In the genomic region with DNA sequence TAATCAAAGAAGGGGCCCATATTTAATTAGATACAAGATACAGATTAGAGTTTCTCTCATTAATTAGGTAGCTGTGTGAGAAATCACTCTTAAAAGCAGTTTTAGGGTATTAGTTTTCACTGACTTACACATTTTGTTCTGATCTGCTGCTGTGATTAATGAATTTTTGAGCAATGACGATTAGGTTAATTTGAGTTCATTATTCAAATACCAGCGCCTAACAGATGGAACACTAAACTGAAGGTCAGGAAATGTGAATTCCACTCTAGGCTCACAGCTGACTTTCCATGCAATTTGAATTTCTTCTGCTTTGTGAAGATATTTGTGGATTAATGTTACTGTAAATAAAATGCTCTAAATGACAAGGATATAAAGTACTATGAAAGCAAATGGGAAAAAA, we compare ENCODE assay signal across 18 cellular contexts.
DNase-seq lines count a peak whose midpoint lies in the region; ATAC-seq, FAIRE-seq and TF ChIP-seq lines count a peak whose summit lies in the region.
"Had no signal": no experiment of that assay in that cellular context is flagged by ENCODE, and none has a peak within 500 bp of the region (broad histone marks: within the 10 kb centered on the region; RNA-seq: fewer than 3 reads in every experiment).

No MANE protein-coding gene starts in this region.

- ATAC-seq in HG03354 (IDR thresholded peaks at IDR 0.05; ENCODE audit: poor library complexity, severe bottlenecking, unreplicated experiment), result no peak
- ATAC-seq: lower lobe of right lung, right cardiac atrium had no signal

- H3K4me2 ChIP-seq in endothelial cell of umbilical vein (ENCODE audit: insufficient read depth, low read length), result peak overlapping the region; percentile 21
- H3K4me2 ChIP-seq in neural cell (ENCODE audit: low read length), result peak overlapping the region; percentile 6

- H4K20me1 ChIP-seq in endothelial cell of umbilical vein (replicated peaks; ENCODE audit: control insufficient read depth, extremely low read depth, insufficient read depth, low read length) (no peaks in the 10 kb centered on the region), neural cell (ENCODE audit: insufficient read depth) (no peaks in the 10 kb centered on the region)

- TF ChIP-seq RAD21 in neural cell (conservative IDR thresholded peaks at IDR 0.05), result no peak

- no peaks in the 10 kb centered on the region for H3F3A ChIP-seq in neural cell (ENCODE audit: insufficient read depth, low read length, poor library complexity, severe bottlenecking)

- TF ChIP-seq POLR2A in endothelial cell of umbilical vein (IDR thresholded peaks at IDR 0.05; ENCODE audit: low read depth, low read length), result no peak
- TF ChIP-seq POLR2A in uterus (IDR thresholded peaks at IDR 0.05), result no peak

- no peaks in the 10 kb centered on the region for H3K79me2 ChIP-seq in endothelial cell of umbilical vein (ENCODE audit: control insufficient read depth, insufficient read depth, low read length)
- no peaks in the 10 kb centered on the region for H3K79me2 ChIP-seq in neural cell (replicated peaks; ENCODE audit: insufficient read depth, low read length)

- intact Hi-C loops in endothelial cell of umbilical vein (cut with micrococcal nuclease), result no loop called here
- intact Hi-C loops in uterus (cut with DNase I; ENCODE audit: low total_unique reads), result no loop called here

- H3K36me3 ChIP-seq in endothelial cell of umbilical vein (ENCODE audit: control insufficient read depth in 2 of 2, extremely low read depth in 1 of 2, insufficient read depth in 2 of 2, low read length in 2 of 2), result no peaks in the 10 kb centered on the region
- no peaks in the 10 kb centered on the region for H3K36me3 ChIP-seq in neural cell (ENCODE audit: insufficient read depth, low read length)
- no peaks in the 10 kb centered on the region for H3K36me3 ChIP-seq in uterus
- H3K36me3 ChIP-seq: lower lobe of right lung, SJSA1 had no signal

- H2AFZ ChIP-seq in endothelial cell of umbilical vein (ENCODE audit: low read depth, low read length), result peak overlapping the region; percentile 36
- H2AFZ ChIP-seq in neural cell (ENCODE audit: low read depth, low read length), result no peak overlapping the region

- H3K27ac ChIP-seq in endothelial cell of umbilical vein (ENCODE audit: insufficient read depth, low read depth, low read length) (peak overlapping the region; percentile 11), neural cell (ENCODE audit: low read length) (peak overlapping the region; percentile 98), uterus (no peak overlapping the region), substantia nigra (ENCODE audit: low read depth, low read length, poor library complexity, severe bottlenecking) (no peak overlapping the region)
- H3K27ac ChIP-seq: lower lobe of right lung, SJSA1 had no signal

- FAIRE-seq in endothelial cell of umbilical vein (lab: Jason Lieb, UNC), result no peak
- FAIRE-seq: frontal cortex had no signal

- TF ChIP-seq CTCF in endothelial cell of umbilical vein (IDR thresholded peaks at IDR 0.05; ENCODE audit: extremely low read depth in 1 of 2, insufficient read depth in 1 of 2, low read depth in 1 of 2, low read length in 2 of 2) (no peak), neural cell (IDR thresholded peaks at IDR 0.05; ENCODE audit: poor library complexity, severe bottlenecking) (no peak), uterus (IDR thresholded peaks at IDR 0.05) (no peak)

- no peaks in the 10 kb centered on the region for H3K9me3 ChIP-seq in endothelial cell of umbilical vein (replicated peaks; ENCODE audit: control insufficient read depth, insufficient read depth, low read length)
- H3K9me3 ChIP-seq in neural cell (ENCODE audit: low read length), result no peaks in the 10 kb centered on the region
- H3K9me3 ChIP-seq in uterus, result no peaks in the 10 kb centered on the region
- H3K9me3 ChIP-seq: lower lobe of right lung, SJSA1 had no signal

- POLR2A ChIA-PET in endothelial cell of umbilical vein (lab: Charles Lee), result no interaction called here

- H3K9ac ChIP-seq in endothelial cell of umbilical vein (replicated peaks; ENCODE audit: extremely low read depth, insufficient read depth, low read length), result no peak overlapping the region
- H3K9ac ChIP-seq in neural cell (ENCODE audit: low read length), result peak overlapping the region; percentile 74

- H3K4me3 ChIP-seq in endothelial cell of umbilical vein (replicated peaks in 1 of 3; ENCODE audit: insufficient read depth in 1 of 3, low read depth in 1 of 3, low read length in 3 of 3) (no peak overlapping the region), neural cell (ENCODE audit: low read length) (no peak overlapping the region), uterus (no peak overlapping the region)
- H3K4me3 ChIP-seq: lower lobe of right lung, SJSA1 had no signal

- H3K27me3 ChIP-seq in endothelial cell of umbilical vein (ENCODE audit: control insufficient read depth in 2 of 2, insufficient read depth in 2 of 2, low read length in 2 of 2) (no peaks in the 10 kb centered on the region), neural cell (ENCODE audit: insufficient read depth, low read depth, low read length) (no peaks in the 10 kb centered on the region), uterus (no peaks in the 10 kb centered on the region)
- H3K27me3 ChIP-seq: SJSA1 had no signal

- no TSS peak for BruUV-seq in endothelial cell of umbilical vein (replicated peaks; lab: Mats Ljungman, UMichigan)

- TF ChIP-seq EP300 in neural cell (conservative IDR thresholded peaks at IDR 0.05; ENCODE audit: poor library complexity, severe bottlenecking), result no peak

- DNase-seq in ELR (ENCODE audit: low read depth), result peak; percentile 8
- DNase-seq in NCI-H446 treated with DMSO at 0.1 percent for 48 hours (lab: John Stamatoyannopoulos, UW), result peak; percentile 46
- DNase-seq in endothelial cell of umbilical vein (ENCODE audit: low read depth, low spot score), result peak; percentile 73
- no peak for DNase-seq in activated naive CD4-positive, alpha-beta T cell treated with anti-CD3 and anti-CD28 coated beads, Interleukin-2, amount 50 U/mL, for 16 hours
- DNase-seq in uterus, result no peak
- DNase-seq in substantia nigra (lab: John Stamatoyannopoulos, UW), result no peak
- DNase-seq: activated naive CD8-positive, alpha-beta T cell treated with anti-CD3 and anti-CD28 coated beads for 36 hours; activated T-cell treated with anti-CD3 and anti-CD28 coated beads, Interleukin-2, amount 50 U/mL, for 1 hour; effector memory CD4-positive, alpha-beta T cell; KG1; lower lobe of right lung; naive B cell; NCI-H146; right cardiac atrium had no signal

- no peaks in the 10 kb centered on the region for H3K9me1 ChIP-seq in endothelial cell of umbilical vein (replicated peaks; ENCODE audit: control insufficient read depth, extremely low read depth, insufficient read depth, low read length)

- H3K4me1 ChIP-seq in endothelial cell of umbilical vein (ENCODE audit: control insufficient read depth, extremely low read depth, insufficient read depth, low read length) (peaks cover 11% of the 10 kb centered on the region), uterus (no peaks in the 10 kb centered on the region)
- H3K4me1 ChIP-seq: lower lobe of right lung, SJSA1 had no signal

- H3K9me2 ChIP-seq in neural cell (ENCODE audit: insufficient read depth, low read length), result no peaks in the 10 kb centered on the region

- dilution Hi-C loops in endothelial cell of umbilical vein (cut with MboI; ENCODE audit: extremely low pct_ligation_motif_present, low sequenced_read_pairs), result loop anchor here (25.0 kb wide), 1 partner anchor 448 kb away; a partner anchor contains a TSS

- CTCF ChIA-PET in endothelial cell of umbilical vein (lab: Charles Lee), result interaction anchor here (1.2 to 2.6 kb wide), 4 partner anchors 23 to 448 kb away, joined by 3 to 9 read pairs (median 5); no protein-coding TSS in a partner anchor

TF ChIP-seq in endothelial cell of umbilical vein, 7 proteins besides CTCF, POLR2A, EP300 and RAD21:
- TF ChIP-seq JUN (IDR thresholded peaks at IDR 0.05; ENCODE audit: borderline replicate concordance, insufficient read depth, insufficient read length, low read depth), result peak; percentile 12
- no peak for TF ChIP-seq FOS (IDR thresholded peaks at IDR 0.05; ENCODE audit: borderline replicate concordance, insufficient read depth, low read length)
- no peak for TF ChIP-seq EZH2 (IDR thresholded peaks at IDR 0.05; ENCODE audit: borderline replicate concordance, low read depth, low read length, severe bottlenecking)

TF ChIP-seq in neural cell, 6 proteins besides CTCF, POLR2A, EP300 and RAD21:
- no peak for TF ChIP-seq TAF1 (IDR thresholded peaks at IDR 0.05; ENCODE audit: low read depth)
- TF ChIP-seq MXI1 (conservative IDR thresholded peaks at IDR 0.05; ENCODE audit: poor library complexity, severe bottlenecking), result no peak
- TF ChIP-seq, protein P1, sequence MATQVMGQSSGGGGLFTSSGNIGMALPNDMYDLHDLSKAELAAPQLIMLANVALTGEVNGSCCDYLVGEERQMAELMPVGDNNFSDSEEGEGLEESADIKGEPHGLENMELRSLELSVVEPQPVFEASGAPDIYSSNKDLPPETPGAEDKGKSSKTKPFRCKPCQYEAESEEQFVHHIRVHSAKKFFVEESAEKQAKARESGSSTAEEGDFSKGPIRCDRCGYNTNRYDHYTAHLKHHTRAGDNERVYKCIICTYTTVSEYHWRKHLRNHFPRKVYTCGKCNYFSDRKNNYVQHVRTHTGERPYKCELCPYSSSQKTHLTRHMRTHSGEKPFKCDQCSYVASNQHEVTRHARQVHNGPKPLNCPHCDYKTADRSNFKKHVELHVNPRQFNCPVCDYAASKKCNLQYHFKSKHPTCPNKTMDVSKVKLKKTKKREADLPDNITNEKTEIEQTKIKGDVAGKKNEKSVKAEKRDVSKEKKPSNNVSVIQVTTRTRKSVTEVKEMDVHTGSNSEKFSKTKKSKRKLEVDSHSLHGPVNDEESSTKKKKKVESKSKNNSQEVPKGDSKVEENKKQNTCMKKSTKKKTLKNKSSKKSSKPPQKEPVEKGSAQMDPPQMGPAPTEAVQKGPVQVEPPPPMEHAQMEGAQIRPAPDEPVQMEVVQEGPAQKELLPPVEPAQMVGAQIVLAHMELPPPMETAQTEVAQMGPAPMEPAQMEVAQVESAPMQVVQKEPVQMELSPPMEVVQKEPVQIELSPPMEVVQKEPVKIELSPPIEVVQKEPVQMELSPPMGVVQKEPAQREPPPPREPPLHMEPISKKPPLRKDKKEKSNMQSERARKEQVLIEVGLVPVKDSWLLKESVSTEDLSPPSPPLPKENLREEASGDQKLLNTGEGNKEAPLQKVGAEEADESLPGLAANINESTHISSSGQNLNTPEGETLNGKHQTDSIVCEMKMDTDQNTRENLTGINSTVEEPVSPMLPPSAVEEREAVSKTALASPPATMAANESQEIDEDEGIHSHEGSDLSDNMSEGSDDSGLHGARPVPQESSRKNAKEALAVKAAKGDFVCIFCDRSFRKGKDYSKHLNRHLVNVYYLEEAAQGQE (IDR thresholded peaks at IDR 0.05; ENCODE audit: borderline replicate concordance), result no peak
- no peak for TF ChIP-seq POLR2AphosphoS5 (IDR thresholded peaks at IDR 0.05)
- no peak for TF ChIP-seq SMC3 (conservative IDR thresholded peaks at IDR 0.05; ENCODE audit: poor library complexity)
- TF ChIP-seq EZH2 (IDR thresholded peaks at IDR 0.05; ENCODE audit: borderline replicate concordance, insufficient read depth, low read length, poor library complexity, severe bottlenecking), result no peak

Comparison
In these comparisons a context has a peak if more than half of its experiments do, and no peak if none do; other contexts are left out.
1. DNase-seq: peak in ELR (single experiment), NCI-H446 treated with DMSO at 0.1 percent for 48 hours (single experiment) and endothelial cell of umbilical vein (single experiment); none in activated naive CD4-positive, alpha-beta T cell treated with anti-CD3 and anti-CD28 coated beads, Interleukin-2, amount 50 U/mL, for 16 hours (single experiment), uterus (0 of 2) and substantia nigra (0 of 49).
2. H3K27ac ChIP-seq: peak in endothelial cell of umbilical vein (single experiment) and neural cell (single experiment); none in uterus (0 of 2) and substantia nigra (single experiment).